ENCODE assay signal across 15 cellular contexts in the genomic region with DNA sequence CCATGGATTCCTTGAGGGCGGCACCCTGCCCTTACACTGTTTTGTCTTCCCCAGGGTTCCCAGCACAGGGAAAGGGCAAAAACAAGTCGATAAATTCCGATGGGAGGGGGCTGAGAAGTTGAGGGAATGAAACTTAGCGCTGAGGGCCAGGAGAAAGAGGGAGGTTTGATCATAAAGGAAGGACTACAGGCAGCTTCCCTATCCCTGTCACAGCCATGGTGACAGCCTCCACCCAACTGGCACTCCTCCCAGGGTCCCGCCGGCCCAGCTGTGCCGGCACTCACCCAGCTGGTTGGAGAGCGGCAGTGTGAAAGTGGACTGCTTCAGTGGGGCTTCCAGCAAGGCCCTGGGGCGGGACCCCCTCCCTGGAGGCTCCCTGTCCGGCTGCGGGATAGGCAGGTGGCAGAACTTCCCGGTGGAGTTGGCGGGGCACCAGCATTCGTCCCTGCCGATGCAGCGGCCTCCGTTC. TPM values are rescaled to one million over a fixed set of nuclear protein-coding genes. Genes with fewer than 3 reads are reported as not detected.
DNase-seq lines count a peak whose midpoint lies in the region; ATAC-seq and TF ChIP-seq lines count a peak whose summit lies in the region.
"Had no signal": no experiment of that assay in that cellular context is flagged by ENCODE, and none has a peak within 500 bp of the region (broad histone marks: within the 10 kb centered on the region; RNA-seq: fewer than 3 reads in every experiment).

No MANE protein-coding gene starts in this region.

- H3K27me3 Mint-ChIP-seq in GM23338 (ENCODE audit: insufficient read depth, low read depth, poor library complexity) = peaks cover 9% of the 10 kb centered on the region
- no peaks in the 10 kb centered on the region for H3K27me3 Mint-ChIP-seq in activated T-cell treated with anti-CD3 and anti-CD28 coated beads, Interleukin-2, amount 50 U/mL, for 24 hours
- H3K27me3 Mint-ChIP-seq in nephron progenitor cell (ENCODE audit: low read depth, poor library complexity) = peaks cover 16% of the 10 kb centered on the region
- H3K27me3 Mint-ChIP-seq: naive thymus-derived CD8-positive, alpha-beta T cell; T-cell had no signal

- WGBS in spleen, 5 donors = 57 to 89% (median 62%) methylated on average over 10 to 17 of the region's 17 CpGs

- peak; percentile 41 for DNase-seq in GM23338 (ENCODE audit: low spot score)
- peak; percentile 47 for DNase-seq in medulla oblongata (ENCODE audit: extremely low spot score)
- no peak for DNase-seq in spleen
- no peak for DNase-seq in SK-N-DZ (ENCODE audit: low spot score)
- DNase-seq in stimulated activated CD4-positive, alpha-beta T cell treated with anti-CD3 and anti-CD28 coated beads, Interleukin-4, amount 100 ng/mL, for 1 hour = no peak
- no peak for DNase-seq in activated T-cell treated with anti-CD3 and anti-CD28 coated beads, Interleukin-2, amount 50 U/mL, for 24 hours
- no peak for DNase-seq in nephron progenitor cell
- DNase-seq: activated CD4-positive, alpha-beta T cell treated with anti-CD3 and anti-CD28 coated beads for 48 hours; MM.1S; naive thymus-derived CD8-positive, alpha-beta T cell; T-cell had no signal

- no peaks in the 10 kb centered on the region for H3K36me3 Mint-ChIP-seq in GM23338 (ENCODE audit: low read depth)
- H3K36me3 Mint-ChIP-seq in activated T-cell treated with anti-CD3 and anti-CD28 coated beads, Interleukin-2, amount 50 U/mL, for 24 hours (ENCODE audit: low read depth) = no peaks in the 10 kb centered on the region
- H3K36me3 Mint-ChIP-seq in nephron progenitor cell (ENCODE audit: low read depth) = no peaks in the 10 kb centered on the region
- H3K36me3 Mint-ChIP-seq: naive thymus-derived CD8-positive, alpha-beta T cell; T-cell had no signal

- no peaks in the 10 kb centered on the region for H4K20me1 ChIP-seq in GM23338 (replicated peaks; ENCODE audit: insufficient read depth)

- H3K27me3 ChIP-seq in GM23338 (ENCODE audit: insufficient read depth) (no peaks in the 10 kb centered on the region), duodenal mucosa (ENCODE audit: control insufficient read depth in 1 of 2, insufficient read depth in 2 of 2, low read length in 2 of 2) (peaks cover 0 to 2% of the 10 kb centered on the region in 2 donors), spleen (replicated peaks in 1 of 7) (no peaks in the 10 kb centered on the region)
- H3K27me3 ChIP-seq: testis had no signal

- no peaks in the 10 kb centered on the region for H3F3A ChIP-seq in GM23338 (replicated peaks; ENCODE audit: low read depth)

- H3K4me3 ChIP-seq in GM23338 (no peak overlapping the region), duodenal mucosa (ENCODE audit: low read depth in 1 of 2, low read length in 2 of 2) (no peak overlapping the region), spleen (peak overlapping the region in 2 of 8 donors; percentile 13 to 18)
- H3K4me3 ChIP-seq: testis had no signal

- H3K9ac ChIP-seq in duodenal mucosa (ENCODE audit: low read depth in 1 of 2, low read length in 2 of 2) = no peak overlapping the region

- H3K4me1 ChIP-seq in GM23338 (ENCODE audit: insufficient read depth) (peaks cover 5% of the 10 kb centered on the region), duodenal mucosa (ENCODE audit: control insufficient read depth in 1 of 2, insufficient read depth in 2 of 2, low read length in 2 of 2) (no peaks in the 10 kb centered on the region), spleen (peaks cover 0 to 41% (median 22%) of the 10 kb centered on the region in 6 donors)
- H3K4me1 ChIP-seq: testis had no signal

- H3K9me3 ChIP-seq in duodenal mucosa (ENCODE audit: control insufficient read depth in 1 of 2, low read length in 2 of 2) = no peaks in the 10 kb centered on the region
- no peaks in the 10 kb centered on the region for H3K9me3 ChIP-seq in spleen
- H3K9me3 ChIP-seq: testis had no signal

- peaks cover 12% of the 10 kb centered on the region for H3K4me1 Mint-ChIP-seq in GM23338
- no peaks in the 10 kb centered on the region for H3K4me1 Mint-ChIP-seq in activated T-cell treated with anti-CD3 and anti-CD28 coated beads, Interleukin-2, amount 50 U/mL, for 24 hours (ENCODE audit: low read depth)
- H3K4me1 Mint-ChIP-seq in nephron progenitor cell = peaks cover 24% of the 10 kb centered on the region
- H3K4me1 Mint-ChIP-seq: T-cell had no signal

- H3K27ac Mint-ChIP-seq in GM23338 = no peak overlapping the region
- no peak overlapping the region for H3K27ac Mint-ChIP-seq in activated T-cell treated with anti-CD3 and anti-CD28 coated beads, Interleukin-2, amount 50 U/mL, for 24 hours
- H3K27ac Mint-ChIP-seq in nephron progenitor cell = no peak overlapping the region
- H3K27ac Mint-ChIP-seq: activated T-helper 1 cell treated with anti-CD3 and anti-CD28 coated beads, Interleukin-12 subunit alpha, Interleukin-12 subunit beta, Interleukin-2, Interleukin-4 antibody, amounts not matched to agents 30 ng/mL and 10 ng/mL and 1 ng/mL, durations not matched to agents 14 hours and 24 hours and 36 hours; naive thymus-derived CD8-positive, alpha-beta T cell; T-cell had no signal

- H3K4me3 Mint-ChIP-seq in GM23338 = no peak overlapping the region
- no peak overlapping the region for H3K4me3 Mint-ChIP-seq in activated T-cell treated with anti-CD3 and anti-CD28 coated beads, Interleukin-2, amount 50 U/mL, for 24 hours
- H3K4me3 Mint-ChIP-seq in nephron progenitor cell = no peak overlapping the region
- H3K4me3 Mint-ChIP-seq: activated T-helper 1 cell treated with anti-CD3 and anti-CD28 coated beads, Interleukin-12 subunit alpha, Interleukin-12 subunit beta, Interleukin-2, Interleukin-4 antibody, amounts not matched to agents 30 ng/mL and 10 ng/mL and 1 ng/mL, durations not matched to agents 14 hours and 24 hours and 36 hours; HFFc6; naive thymus-derived CD8-positive, alpha-beta T cell; T-cell had no signal

- TF ChIP-seq CTCF in GM23338 (conservative IDR thresholded peaks at IDR 0.05; ENCODE audit: low read depth in 2 of 2) (no peak), spleen (IDR thresholded peaks at IDR 0.05 in 8 of 11, conservative IDR thresholded peaks at IDR 0.05 in 3 of 11) (no peak), nephron progenitor cell (IDR thresholded peaks at IDR 0.05) (no peak)

- no peaks in the 10 kb centered on the region for H3K9me3 Mint-ChIP-seq in GM23338
- no peaks in the 10 kb centered on the region for H3K9me3 Mint-ChIP-seq in activated T-cell treated with anti-CD3 and anti-CD28 coated beads, Interleukin-2, amount 50 U/mL, for 24 hours
- no peaks in the 10 kb centered on the region for H3K9me3 Mint-ChIP-seq in nephron progenitor cell
- H3K9me3 Mint-ChIP-seq: activated T-helper 1 cell treated with anti-CD3 and anti-CD28 coated beads, Interleukin-12 subunit alpha, Interleukin-12 subunit beta, Interleukin-2, Interleukin-4 antibody, amounts not matched to agents 30 ng/mL and 10 ng/mL and 1 ng/mL, durations not matched to agents 14 hours and 24 hours and 36 hours; HFFc6; naive thymus-derived CD8-positive, alpha-beta T cell; T-cell had no signal

- H3K4me2 ChIP-seq in GM23338 = no peak overlapping the region

- peak overlapping the region; percentile 56; the same call in 1 of the 2 replicates for H2AFZ ChIP-seq in GM23338

- TF ChIP-seq POLR2A in spleen (IDR thresholded peaks at IDR 0.05) = no peak

- H3K27ac ChIP-seq in GM23338 (ENCODE audit: low read depth) (no peak overlapping the region), duodenal mucosa (ENCODE audit: low read depth, low read length) (peak overlapping the region; percentile 2), spleen (peak overlapping the region in 7 of 8 donors; percentile 30 to 82 (median 74))
- H3K27ac ChIP-seq: testis had no signal

- H3K9me2 ChIP-seq in GM23338 (ENCODE audit: insufficient read depth) = no peaks in the 10 kb centered on the region

- H3K79me2 ChIP-seq in GM23338 (replicated peaks; ENCODE audit: insufficient read depth) = no peaks in the 10 kb centered on the region

- ATAC-seq in GM23338 = peak; percentile 55
- ATAC-seq: naive thymus-derived CD8-positive, alpha-beta T cell; T-cell had no signal

- H3K36me3 ChIP-seq in GM23338 (ENCODE audit: insufficient read depth) = no peaks in the 10 kb centered on the region
- no peaks in the 10 kb centered on the region for H3K36me3 ChIP-seq in duodenal mucosa (ENCODE audit: control insufficient read depth in 1 of 2, insufficient read depth in 2 of 2, low read length in 2 of 2)
- H3K36me3 ChIP-seq in spleen = no peaks in the 10 kb centered on the region

- intact Hi-C loops in spleen (cut with DNase I; ENCODE audit: low total_unique reads) = no loop called here

TF ChIP-seq in GM23338, 12 proteins besides CTCF, POLR2A, EP300 and RAD21 (continues in another document):
- TF ChIP-seq EZH2phosphoT487 (IDR thresholded peaks at IDR 0.05; ENCODE audit: unreplicated experiment) = no peak

RNA-seq across cellular contexts. Expression of gene ISCA2, which starts 58.4 kb away (rescaled TPM):
- total RNA-seq in GM23338 (2014; rRNA removed; shearing (Covaris generic)) = 24.9 and 44.0 TPM in 2 replicates
- polyA plus RNA-seq in GM23338 (2016; fragmentation: Nextera tagmentation; extraction: Ambion mirVana) (156 and 171 TPM in 2 replicates), spleen (10 to 100 TPM; 25.8 to 28.9 (median 26.0) TPM)
- 10 to 100 TPM; 11.7 to 24.7 (median 19.0) TPM for total RNA-seq in spleen
- polyA plus RNA-seq in SK-N-DZ (2014; cell fraction: cytosol; rRNA removed) = 19.5 and 22.9 TPM in 2 replicates
- 17.7 and 21.2 TPM in 2 replicates for polyA plus RNA-seq in SK-N-DZ (2014; cell fraction: nucleus; rRNA removed)

RNA-seq across cellular contexts. Expression of gene NPC2, which starts 58.8 kb away (rescaled TPM):
- total RNA-seq in GM23338 (2014; rRNA removed; shearing (Covaris generic)) = 287 and 331 TPM in 2 replicates
- polyA plus RNA-seq in GM23338 (2016; fragmentation: Nextera tagmentation; extraction: Ambion mirVana) (344 and 354 TPM in 2 replicates), spleen (100 to 1,000 TPM; 202 to 299 (median 221) TPM)
- 100 to 1,000 TPM; 191 to 956 (median 322) TPM for total RNA-seq in spleen
- polyA plus RNA-seq in SK-N-DZ (2014; cell fraction: cytosol; rRNA removed) = 29.6 and 42.5 TPM in 2 replicates
- 22.1 and 22.7 TPM in 2 replicates for polyA plus RNA-seq in SK-N-DZ (2014; cell fraction: nucleus; rRNA removed)

Comparison
In these comparisons a context has a peak if more than half of its experiments do, and no peak if none do; other contexts are left out.
1. DNase-seq: peak in GM23338 (single experiment) and medulla oblongata (single experiment); none in spleen (single experiment), SK-N-DZ (single experiment), stimulated activated CD4-positive, alpha-beta T cell treated with anti-CD3 and anti-CD28 coated beads, Interleukin-4, amount 100 ng/mL, for 1 hour (single experiment), activated T-cell treated with anti-CD3 and anti-CD28 coated beads, Interleukin-2, amount 50 U/mL, for 24 hours (single experiment) and nephron progenitor cell (single experiment).